Comparison of ENCODE assay signal across 1 cellular context in genomic region chr21:37532868-37533780, GRCh38.
TF ChIP-seq lines count a peak whose summit lies in the region.

No MANE protein-coding gene starts in this region.

TF ChIP-seq in K562, 482 proteins besides CTCF, POLR2A, EP300 and RAD21 (continued from another document):
- TF ChIP-seq PBX2 (CRISPR knock-in tag; IDR thresholded peaks at IDR 0.05; ENCODE audit: low read depth) (peak; percentile 21; the same call in 1 of the 2 replicates), PBX2 (tag; conservative IDR thresholded peaks at IDR 0.05; ENCODE audit: low read depth) (no peak), L3MBTL2 (IDR thresholded peaks at IDR 0.05) (peak; percentile 82), ZKSCAN8 (CRISPR knock-in tag; IDR thresholded peaks at IDR 0.05) (no peak), RBFOX2 (IDR thresholded peaks at IDR 0.05; ENCODE audit: low read depth, low read length) (peak; percentile 42), RCOR1 (IDR thresholded peaks at IDR 0.05; ENCODE audit: borderline replicate concordance in 1 of 2, low read depth in 2 of 2, low read length in 2 of 2) (peak in 1 of 2 experiments; percentile 27; a peak in 1 of 4 replicates), SMARCE1 (IDR thresholded peaks at IDR 0.05) (peak; percentile 80; the same call in 1 of the 2 replicates), DPF2 (IDR thresholded peaks at IDR 0.05) (peak; percentile 76), JUN (IDR thresholded peaks at IDR 0.05; ENCODE audit: borderline replicate concordance, low read depth, low read length) (peak; percentile 97), JUN (CRISPR knock-in tag; IDR thresholded peaks at IDR 0.05; ENCODE audit: borderline replicate concordance) (no peak), SMARCC2 (IDR thresholded peaks at IDR 0.05; ENCODE audit: low read depth) (0 out of 2 replicates have a peak, but pooled peaks have one; percentile 27), SMARCA4 (IDR thresholded peaks at IDR 0.05) (peak; percentile 70), FOXA3 (CRISPR knock-in tag; conservative IDR thresholded peaks at IDR 0.05 in 1 of 2, IDR thresholded peaks at IDR 0.05 in 1 of 2) (no peak), CTBP1 (IDR thresholded peaks at IDR 0.05; ENCODE audit: borderline replicate concordance) (peak; percentile 38; the same call in 1 of the 2 replicates), FOS (IDR thresholded peaks at IDR 0.05; ENCODE audit: extremely low read depth, insufficient read length) (peak; percentile 67), ATF1 (CRISPR knock-in tag; IDR thresholded peaks at IDR 0.05) (no peak), ATF1 (tag; IDR thresholded peaks at IDR 0.05) (0 out of 2 replicates have a peak, but pooled peaks have one; percentile 36), ATF3 (IDR thresholded peaks at IDR 0.05) (peak; percentile 94), ATF3 (CRISPR knock-in tag; conservative IDR thresholded peaks at IDR 0.05) (peak; percentile 44; the same call in 1 of the 2 replicates), ZBED1 (IDR thresholded peaks at IDR 0.05) (peak; percentile 71; the same call in 1 of the 2 replicates), MNT (conservative IDR thresholded peaks at IDR 0.05) (peak; percentile 50 to 67; a peak in 3 of 4 replicates), BHLHE40 (IDR thresholded peaks at IDR 0.05; ENCODE audit: low read length) (peak; percentile 32), ZNF354B (CRISPR knock-in tag; IDR thresholded peaks at IDR 0.05) (no peak), ZFP91 (CRISPR knock-in tag; IDR thresholded peaks at IDR 0.05) (no peak), SMAD2 (IDR thresholded peaks at IDR 0.05; ENCODE audit: low read depth, low read length) (no peak), EP400 (IDR thresholded peaks at IDR 0.05) (peak; percentile 27; the same call in 1 of the 2 replicates), FOSL1 (tag; conservative IDR thresholded peaks at IDR 0.05) (peak; percentile 96), ATF7 (IDR thresholded peaks at IDR 0.05) (0 out of 2 replicates have a peak, but pooled peaks have one; percentile 32)
- TF ChIP-seq, protein P1, sequence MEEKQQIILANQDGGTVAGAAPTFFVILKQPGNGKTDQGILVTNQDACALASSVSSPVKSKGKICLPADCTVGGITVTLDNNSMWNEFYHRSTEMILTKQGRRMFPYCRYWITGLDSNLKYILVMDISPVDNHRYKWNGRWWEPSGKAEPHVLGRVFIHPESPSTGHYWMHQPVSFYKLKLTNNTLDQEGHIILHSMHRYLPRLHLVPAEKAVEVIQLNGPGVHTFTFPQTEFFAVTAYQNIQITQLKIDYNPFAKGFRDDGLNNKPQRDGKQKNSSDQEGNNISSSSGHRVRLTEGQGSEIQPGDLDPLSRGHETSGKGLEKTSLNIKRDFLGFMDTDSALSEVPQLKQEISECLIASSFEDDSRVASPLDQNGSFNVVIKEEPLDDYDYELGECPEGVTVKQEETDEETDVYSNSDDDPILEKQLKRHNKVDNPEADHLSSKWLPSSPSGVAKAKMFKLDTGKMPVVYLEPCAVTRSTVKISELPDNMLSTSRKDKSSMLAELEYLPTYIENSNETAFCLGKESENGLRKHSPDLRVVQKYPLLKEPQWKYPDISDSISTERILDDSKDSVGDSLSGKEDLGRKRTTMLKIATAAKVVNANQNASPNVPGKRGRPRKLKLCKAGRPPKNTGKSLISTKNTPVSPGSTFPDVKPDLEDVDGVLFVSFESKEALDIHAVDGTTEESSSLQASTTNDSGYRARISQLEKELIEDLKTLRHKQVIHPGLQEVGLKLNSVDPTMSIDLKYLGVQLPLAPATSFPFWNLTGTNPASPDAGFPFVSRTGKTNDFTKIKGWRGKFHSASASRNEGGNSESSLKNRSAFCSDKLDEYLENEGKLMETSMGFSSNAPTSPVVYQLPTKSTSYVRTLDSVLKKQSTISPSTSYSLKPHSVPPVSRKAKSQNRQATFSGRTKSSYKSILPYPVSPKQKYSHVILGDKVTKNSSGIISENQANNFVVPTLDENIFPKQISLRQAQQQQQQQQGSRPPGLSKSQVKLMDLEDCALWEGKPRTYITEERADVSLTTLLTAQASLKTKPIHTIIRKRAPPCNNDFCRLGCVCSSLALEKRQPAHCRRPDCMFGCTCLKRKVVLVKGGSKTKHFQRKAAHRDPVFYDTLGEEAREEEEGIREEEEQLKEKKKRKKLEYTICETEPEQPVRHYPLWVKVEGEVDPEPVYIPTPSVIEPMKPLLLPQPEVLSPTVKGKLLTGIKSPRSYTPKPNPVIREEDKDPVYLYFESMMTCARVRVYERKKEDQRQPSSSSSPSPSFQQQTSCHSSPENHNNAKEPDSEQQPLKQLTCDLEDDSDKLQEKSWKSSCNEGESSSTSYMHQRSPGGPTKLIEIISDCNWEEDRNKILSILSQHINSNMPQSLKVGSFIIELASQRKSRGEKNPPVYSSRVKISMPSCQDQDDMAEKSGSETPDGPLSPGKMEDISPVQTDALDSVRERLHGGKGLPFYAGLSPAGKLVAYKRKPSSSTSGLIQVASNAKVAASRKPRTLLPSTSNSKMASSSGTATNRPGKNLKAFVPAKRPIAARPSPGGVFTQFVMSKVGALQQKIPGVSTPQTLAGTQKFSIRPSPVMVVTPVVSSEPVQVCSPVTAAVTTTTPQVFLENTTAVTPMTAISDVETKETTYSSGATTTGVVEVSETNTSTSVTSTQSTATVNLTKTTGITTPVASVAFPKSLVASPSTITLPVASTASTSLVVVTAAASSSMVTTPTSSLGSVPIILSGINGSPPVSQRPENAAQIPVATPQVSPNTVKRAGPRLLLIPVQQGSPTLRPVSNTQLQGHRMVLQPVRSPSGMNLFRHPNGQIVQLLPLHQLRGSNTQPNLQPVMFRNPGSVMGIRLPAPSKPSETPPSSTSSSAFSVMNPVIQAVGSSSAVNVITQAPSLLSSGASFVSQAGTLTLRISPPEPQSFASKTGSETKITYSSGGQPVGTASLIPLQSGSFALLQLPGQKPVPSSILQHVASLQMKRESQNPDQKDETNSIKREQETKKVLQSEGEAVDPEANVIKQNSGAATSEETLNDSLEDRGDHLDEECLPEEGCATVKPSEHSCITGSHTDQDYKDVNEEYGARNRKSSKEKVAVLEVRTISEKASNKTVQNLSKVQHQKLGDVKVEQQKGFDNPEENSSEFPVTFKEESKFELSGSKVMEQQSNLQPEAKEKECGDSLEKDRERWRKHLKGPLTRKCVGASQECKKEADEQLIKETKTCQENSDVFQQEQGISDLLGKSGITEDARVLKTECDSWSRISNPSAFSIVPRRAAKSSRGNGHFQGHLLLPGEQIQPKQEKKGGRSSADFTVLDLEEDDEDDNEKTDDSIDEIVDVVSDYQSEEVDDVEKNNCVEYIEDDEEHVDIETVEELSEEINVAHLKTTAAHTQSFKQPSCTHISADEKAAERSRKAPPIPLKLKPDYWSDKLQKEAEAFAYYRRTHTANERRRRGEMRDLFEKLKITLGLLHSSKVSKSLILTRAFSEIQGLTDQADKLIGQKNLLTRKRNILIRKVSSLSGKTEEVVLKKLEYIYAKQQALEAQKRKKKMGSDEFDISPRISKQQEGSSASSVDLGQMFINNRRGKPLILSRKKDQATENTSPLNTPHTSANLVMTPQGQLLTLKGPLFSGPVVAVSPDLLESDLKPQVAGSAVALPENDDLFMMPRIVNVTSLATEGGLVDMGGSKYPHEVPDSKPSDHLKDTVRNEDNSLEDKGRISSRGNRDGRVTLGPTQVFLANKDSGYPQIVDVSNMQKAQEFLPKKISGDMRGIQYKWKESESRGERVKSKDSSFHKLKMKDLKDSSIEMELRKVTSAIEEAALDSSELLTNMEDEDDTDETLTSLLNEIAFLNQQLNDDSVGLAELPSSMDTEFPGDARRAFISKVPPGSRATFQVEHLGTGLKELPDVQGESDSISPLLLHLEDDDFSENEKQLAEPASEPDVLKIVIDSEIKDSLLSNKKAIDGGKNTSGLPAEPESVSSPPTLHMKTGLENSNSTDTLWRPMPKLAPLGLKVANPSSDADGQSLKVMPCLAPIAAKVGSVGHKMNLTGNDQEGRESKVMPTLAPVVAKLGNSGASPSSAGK (IDR thresholded peaks at IDR 0.05): peak; percentile 39
- TF ChIP-seq, protein P2, sequence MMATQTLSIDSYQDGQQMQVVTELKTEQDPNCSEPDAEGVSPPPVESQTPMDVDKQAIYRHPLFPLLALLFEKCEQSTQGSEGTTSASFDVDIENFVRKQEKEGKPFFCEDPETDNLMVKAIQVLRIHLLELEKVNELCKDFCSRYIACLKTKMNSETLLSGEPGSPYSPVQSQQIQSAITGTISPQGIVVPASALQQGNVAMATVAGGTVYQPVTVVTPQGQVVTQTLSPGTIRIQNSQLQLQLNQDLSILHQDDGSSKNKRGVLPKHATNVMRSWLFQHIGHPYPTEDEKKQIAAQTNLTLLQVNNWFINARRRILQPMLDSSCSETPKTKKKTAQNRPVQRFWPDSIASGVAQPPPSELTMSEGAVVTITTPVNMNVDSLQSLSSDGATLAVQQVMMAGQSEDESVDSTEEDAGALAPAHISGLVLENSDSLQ (IDR thresholded peaks at IDR 0.05): peak; percentile 87
